ENCODE assay signal across 8 cellular contexts in genomic region chr12:6469609-6470374, GRCh38. TPM values are rescaled to one million over a fixed set of nuclear protein-coding genes. Genes with fewer than 3 reads are reported as not detected.
DNase-seq lines count a peak whose midpoint lies in the region; ATAC-seq and TF ChIP-seq lines count a peak whose summit lies in the region.

No MANE protein-coding gene starts in this region.

- H3K9me3 ChIP-seq in cardiac muscle cell (ENCODE audit: low read depth) (no peaks in the 10 kb centered on the region), adrenal gland (replicated peaks in 1 of 3) (no peaks in the 10 kb centered on the region), upper lobe of left lung (no peaks in the 10 kb centered on the region)

- ATAC-seq in Right ventricle myocardium inferior (no peak), upper lobe of left lung (ENCODE audit: low FRiP score in 2 of 2) (no peak), GM19452 (IDR thresholded peaks at IDR 0.05; ENCODE audit: unreplicated experiment) (no peak), GM21529 (IDR thresholded peaks at IDR 0.05; ENCODE audit: unreplicated experiment) (no peak)

- TF ChIP-seq POLR2A in adrenal gland (IDR thresholded peaks at IDR 0.05) = no peak
- no peak for TF ChIP-seq POLR2A in lower leg skin (IDR thresholded peaks at IDR 0.05)
- TF ChIP-seq POLR2A in upper lobe of left lung (IDR thresholded peaks at IDR 0.05) = no peak

- intact Hi-C loops in Right ventricle myocardium inferior (cut with DNase I) = loop anchor here (1.0 to 5.0 kb wide), 4 partner anchors 17 to 132 kb away; partner anchors contain the start of genes MRPL51 and TAPBPL
- intact Hi-C loops in adrenal gland (cut with DNase I) = loop anchor here (5.0 to 10.0 kb wide), 2 partner anchors 137 to 145 kb away; no protein-coding TSS in a partner anchor
- intact Hi-C loops in lower leg skin (cut with DNase I; ENCODE audit: low total_unique reads) = loop anchor here (5.0 kb wide), 1 partner anchor 47 kb away; no protein-coding TSS in a partner anchor

- WGBS in adrenal gland, 4 donors = 22 to 41% (median 28%) methylated on average over 8 to 16 of the region's 16 CpGs
- WGBS in lower leg skin, 2 donors = 24 to 29% methylated on average over 12 to 16 of the region's 16 CpGs
- 32 to 54% methylated on average over 7 to 12 of the region's 16 CpGs for WGBS in upper lobe of left lung, 2 donors

- H3K4me3 ChIP-seq in cardiac muscle cell = peak overlapping the region; percentile 53
- H3K4me3 ChIP-seq in adrenal gland = peak overlapping the region; percentile 36 to 96 (median 66)
- H3K4me3 ChIP-seq in lower leg skin (ENCODE audit: low read depth, poor library complexity, severe bottlenecking) = peak overlapping the region; percentile 61
- peak overlapping the region; percentile 48 to 76 (median 58) for H3K4me3 ChIP-seq in upper lobe of left lung

- TF ChIP-seq CTCF in cardiac muscle cell (IDR thresholded peaks at IDR 0.05; ENCODE audit: low read depth, low read length) (no peak), adrenal gland (IDR thresholded peaks at IDR 0.05) (no peak), lower leg skin (IDR thresholded peaks at IDR 0.05) (no peak), upper lobe of left lung (IDR thresholded peaks at IDR 0.05) (no peak)

- no peaks in the 10 kb centered on the region for H3K27me3 ChIP-seq in cardiac muscle cell
- no peaks in the 10 kb centered on the region for H3K27me3 ChIP-seq in adrenal gland
- H3K27me3 ChIP-seq in upper lobe of left lung = no peaks in the 10 kb centered on the region

- H3K27ac ChIP-seq in cardiac muscle cell (peak overlapping the region; percentile 70), adrenal gland (peak overlapping the region in 4 of 5 donors; percentile 77 to 90 (median 86)), upper lobe of left lung (peak overlapping the region; percentile 77 to 95 (median 90))

- H3K4me1 ChIP-seq in cardiac muscle cell (ENCODE audit: low read depth) (peaks cover 12% of the 10 kb centered on the region), adrenal gland (replicated peaks in 1 of 2) (peaks cover 19 to 27% of the 10 kb centered on the region in 2 donors), upper lobe of left lung (peaks cover 13 to 36% (median 20%) of the 10 kb centered on the region in 4 donors)

- TF ChIP-seq EP300 in upper lobe of left lung (IDR thresholded peaks at IDR 0.05) = no peak

- no peak for DNase-seq in cardiac muscle cell (ENCODE audit: low read depth in 1 of 2, low spot score in 1 of 2)
- no peak for DNase-seq in Right ventricle myocardium inferior (ENCODE audit: missing footprints)
- DNase-seq in adrenal gland = no peak
- no peak for DNase-seq in lower leg skin (ENCODE audit: low spot score in 2 of 2)
- DNase-seq in upper lobe of left lung = no peak
- DNase-seq in stimulated activated CD4-positive, alpha-beta T cell treated with anti-CD3 and anti-CD28 coated beads, Interleukin-4, amount 100 ng/mL, for 4 hours = no peak

- H3K36me3 ChIP-seq in cardiac muscle cell = no peaks in the 10 kb centered on the region
- peaks cover 0 to 13% of the 10 kb centered on the region in 2 donors for H3K36me3 ChIP-seq in adrenal gland (replicated peaks in 1 of 2)
- peaks cover 0 to 15% (median 3%) of the 10 kb centered on the region in 4 donors for H3K36me3 ChIP-seq in upper lobe of left lung

RNA-seq across cellular contexts. Expression of gene VAMP1, which starts 0.7 kb away (rescaled TPM):
- 15.1 and 17.7 TPM in 2 replicates for total RNA-seq in cardiac muscle cell
- 14.9 and 28.4 TPM in 2 replicates for polyA plus RNA-seq in cardiac muscle cell
- 4.2 TPM for total RNA-seq in Right ventricle myocardium inferior
- total RNA-seq in adrenal gland = 10 to 100 TPM in 3 of 8 donors, 1 to 10 TPM in 5; 5.1 to 16.8 (median 9.1) TPM
- polyA plus RNA-seq in adrenal gland = 10 to 100 TPM in 1 of 3 donors, 1 to 10 TPM in 2; 7.3 to 26.7 (median 9.6) TPM
- total RNA-seq in lower leg skin = 1 to 10 TPM; 2.1 to 6.6 (median 4.4) TPM
- 10 to 100 TPM in 2 of 6 donors, 1 to 10 TPM in 4; 4.6 to 25.1 (median 7.1) TPM for total RNA-seq in upper lobe of left lung

RNA-seq across cellular contexts. Expression of gene TAPBPL, which starts 17.9 kb away (rescaled TPM):
- total RNA-seq in cardiac muscle cell = 2.8 and 3.4 TPM in 2 replicates
- 1.5 and 3.3 TPM in 2 replicates for polyA plus RNA-seq in cardiac muscle cell
- total RNA-seq in Right ventricle myocardium inferior = 15.7 TPM
- total RNA-seq in adrenal gland = 10 to 100 TPM; 19.4 to 42.4 (median 35.7) TPM
- 10 to 100 TPM; 13.8 to 41.6 (median 26.5) TPM for polyA plus RNA-seq in adrenal gland
- 10 to 100 TPM; 11.4 to 23.8 (median 17.6) TPM for total RNA-seq in lower leg skin
- total RNA-seq in upper lobe of left lung = 10 to 100 TPM; 32.6 to 71.5 (median 46.9) TPM

RNA-seq across cellular contexts. Expression of gene MRPL51, which starts 23.3 kb away (rescaled TPM):
- total RNA-seq in cardiac muscle cell = 75.1 and 104 TPM in 2 replicates
- 279 and 308 TPM in 2 replicates for polyA plus RNA-seq in cardiac muscle cell
- 278 TPM for total RNA-seq in Right ventricle myocardium inferior
- 100 to 1,000 TPM in 5 of 8 donors, 10 to 100 TPM in 3; 64.7 to 221 (median 145) TPM for total RNA-seq in adrenal gland
- 100 to 1,000 TPM in 1 of 3 donors, 10 to 100 TPM in 2; 67.2 to 161 (median 83.3) TPM for polyA plus RNA-seq in adrenal gland
- total RNA-seq in lower leg skin = 10 to 100 TPM; 38.6 to 62.1 (median 58.7) TPM
- 100 to 1,000 TPM in 2 of 6 donors, 10 to 100 TPM in 4; 40.1 to 125 (median 67.2) TPM for total RNA-seq in upper lobe of left lung

RNA-seq across cellular contexts. Expression of gene NCAPD2, which starts 24.1 kb away (rescaled TPM):
- total RNA-seq in cardiac muscle cell = 134 and 156 TPM in 2 replicates
- 20.2 and 70.7 TPM in 2 replicates for polyA plus RNA-seq in cardiac muscle cell
- 11.6 TPM for total RNA-seq in Right ventricle myocardium inferior
- 10 to 100 TPM; 11.5 to 33.9 (median 23.7) TPM for total RNA-seq in adrenal gland
- 10 to 100 TPM in 1 of 3 donors, 1 to 10 TPM in 2; 6.6 to 10.1 (median 10.0) TPM for polyA plus RNA-seq in adrenal gland
- 10 to 100 TPM; 18.5 to 25.9 (median 22.5) TPM for total RNA-seq in lower leg skin
- 10 to 100 TPM; 15.4 to 43.0 (median 25.5) TPM for total RNA-seq in upper lobe of left lung

RNA-seq across cellular contexts. Expression of gene CD27, which starts 25.0 kb away (rescaled TPM):
- total RNA-seq in cardiac muscle cell (not detected in 2 replicates), Right ventricle myocardium inferior (not detected), adrenal gland (1 to 10 TPM in 2 of 8 donors, under 1 TPM in 5, not detected in 1; 0.18 to 8.9 (median 0.55) TPM), lower leg skin (under 1 TPM in 2 of 4 donors, not detected in 2; 0.16 to 0.89 TPM), upper lobe of left lung (1 to 10 TPM in 5 of 6 donors, not detected in 1; 1.0 to 8.8 (median 3.3) TPM)
- polyA plus RNA-seq in cardiac muscle cell (0.32 and 0.35 TPM in 2 replicates), adrenal gland (1 to 10 TPM in 2 of 3 donors, under 1 TPM in 1; 0.77 to 2.1 (median 1.1) TPM)
